In genomic region chr6:2951723-2952122, GRCh38 we compare ENCODE assay signal across 12 cellular contexts. TPM values are rescaled to one million over a fixed set of nuclear protein-coding genes. Genes with fewer than 3 reads are reported as not detected.
DNase-seq lines count a peak whose midpoint lies in the region; ATAC-seq and TF ChIP-seq lines count a peak whose summit lies in the region.
"Had no signal": no experiment of that assay in that cellular context is flagged by ENCODE, and none has a peak within 500 bp of the region (broad histone marks: within the 10 kb centered on the region; RNA-seq: fewer than 3 reads in every experiment).

No MANE protein-coding gene starts in this region.

- H3K79me2 ChIP-seq in GM23338 (replicated peaks; ENCODE audit: insufficient read depth) (no peaks in the 10 kb centered on the region), PC-3 (ENCODE audit: low read length) (no peaks in the 10 kb centered on the region)

- no peak overlapping the region for H3K9ac ChIP-seq in skeletal muscle tissue (ENCODE audit: low read depth in 1 of 3, low read length in 3 of 3)
- H3K9ac ChIP-seq in PC-3 (ENCODE audit: low read length), result no peak overlapping the region
- H3K9ac ChIP-seq: neural progenitor cell had no signal

- POLR2A ChIA-PET in PC-3 (lab: Charles Lee; ENCODE audit: unreplicated experiment), result interaction anchor here (0.6 to 1.2 kb wide), 3 partner anchors 35 to 183 kb away, joined by 5 to 7 read pairs (median 7); no protein-coding TSS in a partner anchor

- H3K4me2 ChIP-seq in GM23338 (no peak overlapping the region), PC-3 (ENCODE audit: low read length) (no peak overlapping the region)

- H3K27me3 Mint-ChIP-seq in GM23338 (ENCODE audit: insufficient read depth, low read depth, poor library complexity), result peaks cover 8% of the 10 kb centered on the region
- H3K27me3 Mint-ChIP-seq: CD4-positive, alpha-beta T cell had no signal

- H3K27me3 ChIP-seq in GM23338 (ENCODE audit: insufficient read depth), result no peaks in the 10 kb centered on the region
- no peaks in the 10 kb centered on the region for H3K27me3 ChIP-seq in skeletal muscle tissue (ENCODE audit: control insufficient read depth in 3 of 3, insufficient read depth in 3 of 3, low read length in 3 of 3)
- no peaks in the 10 kb centered on the region for H3K27me3 ChIP-seq in WERI-Rb-1 (ENCODE audit: insufficient read depth, low read depth, severe bottlenecking)
- no peaks in the 10 kb centered on the region for H3K27me3 ChIP-seq in PC-3 (ENCODE audit: low read length)
- H3K27me3 ChIP-seq: neural progenitor cell, Peyer's patch had no signal

- H3F3A ChIP-seq in GM23338 (replicated peaks; ENCODE audit: low read depth) (peaks cover 11% of the 10 kb centered on the region), PC-3 (ENCODE audit: low read length, unreplicated experiment) (no peaks in the 10 kb centered on the region)

- H4K20me1 ChIP-seq in GM23338 (replicated peaks; ENCODE audit: insufficient read depth), result no peaks in the 10 kb centered on the region
- no peaks in the 10 kb centered on the region for H4K20me1 ChIP-seq in PC-3 (ENCODE audit: low read length)

- ATAC-seq in GM23338, result peak; percentile 28
- ATAC-seq in left lobe of liver, result peak; percentile 17
- ATAC-seq in GM21723 (IDR thresholded peaks at IDR 0.05; ENCODE audit: unreplicated experiment), result no peak
- ATAC-seq in PC-3, result no peak; the same call in 1 of the 2 replicates

- H3K9me3 ChIP-seq in skeletal muscle tissue (ENCODE audit: control insufficient read depth in 3 of 3, low read length in 3 of 3), result no peaks in the 10 kb centered on the region
- no peaks in the 10 kb centered on the region for H3K9me3 ChIP-seq in WERI-Rb-1 (ENCODE audit: severe bottlenecking)
- no peaks in the 10 kb centered on the region for H3K9me3 ChIP-seq in PC-3 (ENCODE audit: low read length)
- H3K9me3 ChIP-seq: Peyer's patch had no signal

- H3K4me3 ChIP-seq in GM23338, result no peak overlapping the region
- no peak overlapping the region for H3K4me3 ChIP-seq in skeletal muscle tissue (ENCODE audit: low read length in 3 of 3)
- no peak overlapping the region for H3K4me3 ChIP-seq in WERI-Rb-1 (ENCODE audit: low read depth, low read length)
- no peak overlapping the region for H3K4me3 ChIP-seq in PC-3 (ENCODE audit: low read length)
- H3K4me3 ChIP-seq: neural progenitor cell had no signal

- H3K9me3 Mint-ChIP-seq in GM23338, result no peaks in the 10 kb centered on the region
- H3K9me3 Mint-ChIP-seq: CD4-positive, alpha-beta T cell; neural progenitor cell had no signal

- peaks cover 12% of the 10 kb centered on the region for H3K36me3 Mint-ChIP-seq in GM23338 (ENCODE audit: low read depth)

- no peak overlapping the region; the same call in 2 of the 3 replicates for H3K4me3 Mint-ChIP-seq in GM23338
- H3K4me3 Mint-ChIP-seq: neural progenitor cell had no signal

- H3K4me1 ChIP-seq in GM23338 (ENCODE audit: insufficient read depth) (peaks cover 15% of the 10 kb centered on the region), skeletal muscle tissue (ENCODE audit: control insufficient read depth in 3 of 3, insufficient read depth in 3 of 3, low read length in 3 of 3) (peaks cover 14 to 21% (median 20%) of the 10 kb centered on the region in 3 donors), PC-3 (ENCODE audit: insufficient read depth, low read length) (peaks cover 13% of the 10 kb centered on the region)
- H3K4me1 ChIP-seq: neural progenitor cell had no signal

- TF ChIP-seq CTCF in GM23338 (conservative IDR thresholded peaks at IDR 0.05; ENCODE audit: low read depth in 2 of 2) (no peak), WERI-Rb-1 (IDR thresholded peaks at IDR 0.05; ENCODE audit: low read depth, low read length) (no peak), PC-3 (conservative IDR thresholded peaks at IDR 0.05; ENCODE audit: low read depth, low read length) (no peak)

- H3K4me1 Mint-ChIP-seq in GM23338, result peaks cover 24% of the 10 kb centered on the region

- H3K36me3 ChIP-seq in GM23338 (ENCODE audit: insufficient read depth) (no peaks in the 10 kb centered on the region), skeletal muscle tissue (ENCODE audit: control insufficient read depth in 3 of 3, insufficient read depth in 3 of 3, low read length in 3 of 3) (peaks cover 15 to 23% (median 18%) of the 10 kb centered on the region in 3 donors), WERI-Rb-1 (no peaks in the 10 kb centered on the region), PC-3 (ENCODE audit: low read depth, low read length) (peaks cover 21% of the 10 kb centered on the region)
- H3K36me3 ChIP-seq: neural progenitor cell had no signal

- H3K9me2 ChIP-seq in GM23338 (ENCODE audit: insufficient read depth) (no peaks in the 10 kb centered on the region), PC-3 (replicated peaks; ENCODE audit: low read length) (no peaks in the 10 kb centered on the region)

- CTCF ChIA-PET in PC-3 (lab: Charles Lee), result interaction anchor here (1.2 to 2.0 kb wide), 4 partner anchors 9 to 47 kb away, joined by 3 to 71 read pairs (median 8); no protein-coding TSS in a partner anchor

- BruUV-seq in PC-3 (replicated peaks; lab: Mats Ljungman, UMichigan), result no TSS peak

- H3K27ac ChIP-seq in GM23338 (ENCODE audit: low read depth) (peak overlapping the region; percentile 0; the same call in 1 of the 2 replicates), skeletal muscle tissue (ENCODE audit: low read depth, low read length) (peak overlapping the region; percentile 28), WERI-Rb-1 (no peak overlapping the region), PC-3 (ENCODE audit: low read length) (no peak overlapping the region)
- H3K27ac ChIP-seq: neural progenitor cell had no signal

- no peak overlapping the region for H2AFZ ChIP-seq in GM23338
- no peak overlapping the region for H2AFZ ChIP-seq in PC-3 (ENCODE audit: low read length)
- H2AFZ ChIP-seq: neural progenitor cell had no signal

- 0 out of 2 replicates have a peak overlapping the region, but pooled peaks have one; percentile 54 for H3K27ac Mint-ChIP-seq in GM23338
- H3K27ac Mint-ChIP-seq: CD4-positive, alpha-beta T cell had no signal

- intact Hi-C loops in PC-3 (cut with micrococcal nuclease), result loop anchor here (1.0 kb wide), 1 partner anchor 38 kb away; no protein-coding TSS in a partner anchor

- DNase-seq in GM23338 (ENCODE audit: low spot score) (peak; percentile 35), left lobe of liver (ENCODE audit: low spot score) (peak; percentile 46), ureter (ENCODE audit: low spot score) (no peak), WERI-Rb-1 (no peak), PC-3 (no peak)
- peak; percentile 42 for DNase-seq in activated CD8-positive, alpha-beta memory T cell treated with anti-CD3 and anti-CD28 coated beads, Interleukin-2, amount 50 U/mL, for 48 hours
- DNase-seq: activated gamma-delta T cell; CD4-positive, alpha-beta T cell had no signal

TF ChIP-seq in GM23338, 12 proteins besides CTCF, POLR2A, EP300 and RAD21:
- no peak for TF ChIP-seq STAT1 (IDR thresholded peaks at IDR 0.05; ENCODE audit: unreplicated experiment)
- TF ChIP-seq CREB1 (CRISPR knock-in tag; IDR thresholded peaks at IDR 0.05; ENCODE audit: low read depth), result no peak
- TF ChIP-seq EZH2phosphoT487 (IDR thresholded peaks at IDR 0.05; ENCODE audit: unreplicated experiment), result no peak
- no peak for TF ChIP-seq EZH2 (IDR thresholded peaks at IDR 0.05; ENCODE audit: low read depth, unreplicated experiment)
- TF ChIP-seq POLR2AphosphoS5 (IDR thresholded peaks at IDR 0.05; ENCODE audit: low read depth), result no peak
- no peak for TF ChIP-seq ETS1 (IDR thresholded peaks at IDR 0.05)

RNA-seq across cellular contexts. Expression of gene SERPINB6, which starts 19.6 kb away (rescaled TPM):
- 37.6 and 38.5 TPM in 2 replicates for total RNA-seq in GM23338 (2014; rRNA removed; shearing (Covaris generic))
- polyA plus RNA-seq in GM23338 (2016; fragmentation: Nextera tagmentation; extraction: Ambion mirVana), result 25.9 and 26.0 TPM in 2 replicates
- total RNA-seq in left lobe of liver (31.8 TPM), skeletal muscle tissue (52.7 TPM), ureter (121 TPM), PC-3 (2014; rRNA removed) (119 and 140 TPM in 2 replicates)

RNA-seq across cellular contexts. Expression of gene NQO2, which starts 48.0 kb away (rescaled TPM):
- total RNA-seq in GM23338 (2014; rRNA removed; shearing (Covaris generic)), result 117 and 125 TPM in 2 replicates
- 159 and 173 TPM in 2 replicates for polyA plus RNA-seq in GM23338 (2016; fragmentation: Nextera tagmentation; extraction: Ambion mirVana)
- total RNA-seq in left lobe of liver (62.7 TPM), skeletal muscle tissue (5.7 TPM), ureter (27.0 TPM), PC-3 (2014; rRNA removed) (21.5 and 26.8 TPM in 2 replicates)

RNA-seq across cellular contexts. Expression of gene SERPINB9, which starts 48.6 kb away (rescaled TPM):
- 65.0 and 71.3 TPM in 2 replicates for total RNA-seq in GM23338 (2014; rRNA removed; shearing (Covaris generic))
- polyA plus RNA-seq in GM23338 (2016; fragmentation: Nextera tagmentation; extraction: Ambion mirVana), result 46.6 and 47.4 TPM in 2 replicates
- total RNA-seq in left lobe of liver, result 2.0 TPM
- total RNA-seq in skeletal muscle tissue, result 3.1 TPM
- total RNA-seq in ureter, result 6.7 TPM
- total RNA-seq in PC-3 (2014; rRNA removed), result 0.26 and 0.92 TPM in 2 replicates

Comparison
In these comparisons a context has a peak if more than half of its experiments do, and no peak if none do; other contexts are left out.
1. ATAC-seq: peak in GM23338 (single experiment) and left lobe of liver (single experiment); none in GM21723 (single experiment) and PC-3 (single experiment).
2. DNase-seq: peak in GM23338 (single experiment), activated CD8-positive, alpha-beta memory T cell treated with anti-CD3 and anti-CD28 coated beads, Interleukin-2, amount 50 U/mL, for 48 hours (single experiment) and left lobe of liver (single experiment); none in ureter (single experiment), WERI-Rb-1 (single experiment) and PC-3 (single experiment).
3. H3K27ac ChIP-seq: peak in GM23338 (single experiment) and skeletal muscle tissue (single experiment); none in WERI-Rb-1 (single experiment) and PC-3 (single experiment).